8 cellular contexts compared by ENCODE assay signal in genomic region chr1:111656093-111657017, GRCh38. TPM values are rescaled to one million over a fixed set of nuclear protein-coding genes. Genes with fewer than 3 reads are reported as not detected.
DNase-seq lines count a peak whose midpoint lies in the region; ATAC-seq and TF ChIP-seq lines count a peak whose summit lies in the region.

No MANE protein-coding gene starts in this region.

- intact Hi-C loops in body of pancreas (cut with DNase I), result no loop called here

- H3K9me3 ChIP-seq in body of pancreas, result no peaks in the 10 kb centered on the region

- DNase-seq in AG08396 (ENCODE audit: low spot score) (peak; percentile 39), GM03348 (ENCODE audit: low spot score) (peak; percentile 67), NCI-H524 (lab: John Stamatoyannopoulos, UW) (peak; percentile 17 to 35), body of pancreas (peak; percentile 25 to 52 (median 35)), iris pigment epithelial cell (ENCODE audit: low read depth) (peak; percentile 86), stromal cell of bone marrow (ENCODE audit: low read depth) (peak; percentile 41), NCI-H128 (lab: John Stamatoyannopoulos, UW; ENCODE audit: unreplicated experiment) (no peak)

- H3K4me1 ChIP-seq in body of pancreas, result peaks cover 30% of the 10 kb centered on the region

- no peak overlapping the region for H3K4me3 ChIP-seq in body of pancreas

- TF ChIP-seq CTCF in body of pancreas (IDR thresholded peaks at IDR 0.05), result peak; percentile 16 to 82 (median 78)

- TF ChIP-seq POLR2A in body of pancreas (IDR thresholded peaks at IDR 0.05), result no peak

- peak; percentile 82 for ATAC-seq in body of pancreas
- no peak for ATAC-seq in GM21423 (IDR thresholded peaks at IDR 0.05; ENCODE audit: unreplicated experiment)

- peak overlapping the region in 1 of 4 donors; percentile 57 for H3K27ac ChIP-seq in body of pancreas

- WGBS in body of pancreas, 2 donors, result 34 to 36% methylated on average over 5 of the region's 5 CpGs

- H3K27me3 ChIP-seq in body of pancreas, result no peaks in the 10 kb centered on the region

- no peaks in the 10 kb centered on the region for H3K36me3 ChIP-seq in body of pancreas (replicated peaks in 1 of 2; ENCODE audit: insufficient read depth in 1 of 2, low read depth in 2 of 2)

RNA-seq across cellular contexts. Expression of gene RAP1A, which starts 36.8 kb away (rescaled TPM):
- 10 to 100 TPM; 16.2 to 16.6 TPM for total RNA-seq in body of pancreas
